24 cellular contexts compared by ENCODE assay signal in genomic region chr2:200411831-200412230, GRCh38.
A peak's percentile ranks its signal among the peaks of the same experiment; 100 is the strongest.
DNase-seq lines count a peak whose midpoint lies in the region; ATAC-seq, FAIRE-seq and TF ChIP-seq lines count a peak whose summit lies in the region.
"Had no signal": no experiment of that assay in that cellular context is flagged by ENCODE, and none has a peak within 500 bp of the region (broad histone marks: within the 10 kb centered on the region; RNA-seq: fewer than 3 reads in every experiment).

No MANE protein-coding gene starts in this region.

- H3K4me3 Mint-ChIP-seq in HFFc6, result no peak overlapping the region
- H3K4me3 Mint-ChIP-seq: activated B cell treated with CpG ODN at 0.5 μM for 24 hours; activated CD4-positive, alpha-beta memory T cell treated with anti-CD3 and anti-CD28 coated beads for 36 hours; CD4-positive, CD25-positive, alpha-beta regulatory T cell; immature natural killer cell; natural killer cell had no signal

- CTCF ChIA-PET in A549 (lab: Yijun Ruan, JAX), result interaction anchor here (0.7 kb wide), 1 partner anchor 59 kb away, joined by 3 read pairs; no protein-coding TSS in a partner anchor

- H3K4me1 Mint-ChIP-seq in HFFc6 (ENCODE audit: low read depth), result peaks cover 54% of the 10 kb centered on the region
- H3K4me1 Mint-ChIP-seq: activated B cell treated with CpG ODN at 0.5 μM for 24 hours had no signal

- peaks cover 33% of the 10 kb centered on the region for H3K36me3 Mint-ChIP-seq in HFFc6 (ENCODE audit: low read depth)
- H3K36me3 Mint-ChIP-seq: activated CD4-positive, alpha-beta memory T cell treated with anti-CD3 and anti-CD28 coated beads for 36 hours; CD4-positive, CD25-positive, alpha-beta regulatory T cell; immature natural killer cell; natural killer cell had no signal

- no peaks in the 10 kb centered on the region for H3K9me3 Mint-ChIP-seq in HFFc6
- H3K9me3 Mint-ChIP-seq: activated B cell treated with CpG ODN at 0.5 μM for 24 hours; activated CD4-positive, alpha-beta memory T cell treated with anti-CD3 and anti-CD28 coated beads for 36 hours; CD4-positive, CD25-positive, alpha-beta regulatory T cell; immature natural killer cell; natural killer cell had no signal

- no peak overlapping the region for H3K4me3 ChIP-seq in A549
- no peak overlapping the region for H3K4me3 ChIP-seq in GM23248
- no peak overlapping the region for H3K4me3 ChIP-seq in left lung
- no peak overlapping the region for H3K4me3 ChIP-seq in testis
- H3K4me3 ChIP-seq: heart right ventricle, PC-9, SJSA1, spleen, vagina had no signal

- H3K9me2 ChIP-seq in GM23248 (ENCODE audit: insufficient read depth), result no peaks in the 10 kb centered on the region

- H3K27ac Mint-ChIP-seq in HFFc6, result no peak overlapping the region
- H3K27ac Mint-ChIP-seq: activated B cell treated with CpG ODN at 0.5 μM for 24 hours; activated CD4-positive, alpha-beta memory T cell treated with anti-CD3 and anti-CD28 coated beads for 36 hours; CD4-positive, CD25-positive, alpha-beta regulatory T cell; immature natural killer cell; natural killer cell had no signal

- peaks cover 10% of the 10 kb centered on the region; the same call in 1 of the 2 replicates for H3K36me3 ChIP-seq in GM23248 (ENCODE audit: low read depth)
- H3K36me3 ChIP-seq in left lung, result no peaks in the 10 kb centered on the region
- H3K36me3 ChIP-seq in testis (ENCODE audit: low read depth, missing control alignments), result no peaks in the 10 kb centered on the region

- TF ChIP-seq CTCF in A549 (IDR thresholded peaks at IDR 0.05) (no peak), left lung (IDR thresholded peaks at IDR 0.05) (no peak), testis (IDR thresholded peaks at IDR 0.05) (no peak), HFFc6 (IDR thresholded peaks at IDR 0.05) (no peak)

- H3K27ac ChIP-seq in A549, result peak overlapping the region in 1 of 2 experiments; percentile 55; a peak in 3 of 6 replicates
- no peak overlapping the region for H3K27ac ChIP-seq in GM23248
- H3K27ac ChIP-seq in left lung, result no peak overlapping the region
- no peak overlapping the region for H3K27ac ChIP-seq in testis
- H3K27ac ChIP-seq: heart right ventricle, PC-9, SJSA1, spleen, vagina had no signal

- H2AFZ ChIP-seq in GM23248, result no peak overlapping the region
- H2AFZ ChIP-seq: PC-9 had no signal

- POLR2A ChIA-PET in A549 (lab: Yijun Ruan, JAX), result no interaction called here

- TF ChIP-seq RAD21 in A549 (conservative IDR thresholded peaks at IDR 0.05 in 1 of 2, IDR thresholded peaks at IDR 0.05 in 1 of 2), result no peak

- H4K20me1 ChIP-seq in GM23248 (ENCODE audit: insufficient read depth), result no peaks in the 10 kb centered on the region

- peaks cover 35% of the 10 kb centered on the region for H3F3A ChIP-seq in GM23248 (ENCODE audit: insufficient read depth)

- peak in 1 of 2 experiments; percentile 26 for DNase-seq in A549 (ENCODE audit: low read depth in 1 of 2, low spot score in 1 of 2)
- DNase-seq in GM23248, result peak; percentile 39
- peak; percentile 78 for DNase-seq in amniotic epithelial cell (ENCODE audit: low read depth)
- no peak for DNase-seq in left lung
- no peak for DNase-seq in testis
- DNase-seq in HFFc6, result no peak
- no peak for DNase-seq in activated gamma-delta T cell treated with Interleukin-2 at 50 U/mL for 16 hours
- DNase-seq: activated B cell treated with CpG ODN at 0.5 μM for 24 hours; activated CD4-positive, alpha-beta memory T cell treated with anti-CD3 and anti-CD28 coated beads for 36 hours; activated naive CD4-positive, alpha-beta T cell; anterior cingulate cortex; CD4-positive, CD25-positive, alpha-beta regulatory T cell; heart right ventricle; immature natural killer cell; Kasumi-1; natural killer cell; NCI-H1436 treated with DMSO at 0.1 percent for 48 hours; spleen; stimulated activated CD4-positive, alpha-beta T cell treated with anti-CD3 and anti-CD28 coated beads, Interleukin-4, amount 100 ng/mL, for 4 hours; T-helper 2 cell had no signal

- H3K79me2 ChIP-seq in GM23248 (ENCODE audit: insufficient read depth), result peaks cover 56% of the 10 kb centered on the region

- in situ Hi-C loops in GM23248 (cut with MboI), result no loop called here

- no peaks in the 10 kb centered on the region for H3K9me3 ChIP-seq in A549
- no peaks in the 10 kb centered on the region for H3K9me3 ChIP-seq in GM23248 (ENCODE audit: low read depth)
- H3K9me3 ChIP-seq in left lung, result no peaks in the 10 kb centered on the region
- no peaks in the 10 kb centered on the region for H3K9me3 ChIP-seq in testis
- H3K9me3 ChIP-seq: heart right ventricle, SJSA1, spleen, vagina had no signal

- peaks cover 54% of the 10 kb centered on the region for H3K4me1 ChIP-seq in A549
- peaks cover 40% of the 10 kb centered on the region for H3K4me1 ChIP-seq in GM23248 (ENCODE audit: insufficient read depth)
- H3K4me1 ChIP-seq in left lung, result peaks cover 5 to 22% of the 10 kb centered on the region in 2 donors
- H3K4me1 ChIP-seq in testis, result no peaks in the 10 kb centered on the region

- no peak overlapping the region for H3K9ac ChIP-seq in GM23248

- FAIRE-seq in A549 (lab: Jason Lieb, UNC), result no peak

- H3K27me3 ChIP-seq in GM23248 (replicated peaks; ENCODE audit: insufficient read depth) (no peaks in the 10 kb centered on the region), left lung (no peaks in the 10 kb centered on the region), testis (no peaks in the 10 kb centered on the region)
- H3K27me3 ChIP-seq: heart right ventricle, SJSA1, spleen, vagina had no signal

- ATAC-seq in A549 (no peak), left lung (peak; percentile 89), GM21619 (IDR thresholded peaks at IDR 0.05; ENCODE audit: unreplicated experiment) (no peak)
- ATAC-seq: natural killer cell had no signal

- H3K4me2 ChIP-seq in A549 (peak overlapping the region; percentile 15; the same call in 1 of the 3 replicates), GM23248 (ENCODE audit: unreplicated experiment) (peak overlapping the region; percentile 9)
- H3K4me2 ChIP-seq: PC-9 had no signal

- intact Hi-C loops in left lung (cut with DNase I), result no loop called here
- intact Hi-C loops in testis (cut with DNase I; ENCODE audit: low total_unique reads), result no loop called here

- TF ChIP-seq POLR2A in A549 (IDR thresholded peaks at IDR 0.05; ENCODE audit: low read length), result no peak
- TF ChIP-seq POLR2A in testis (IDR thresholded peaks at IDR 0.05), result no peak

- TF ChIP-seq EP300 in A549 (IDR thresholded peaks at IDR 0.05), result no peak

- no peaks in the 10 kb centered on the region for H3K27me3 Mint-ChIP-seq in HFFc6 (ENCODE audit: insufficient read depth)
- H3K27me3 Mint-ChIP-seq: activated CD4-positive, alpha-beta memory T cell treated with anti-CD3 and anti-CD28 coated beads for 36 hours; CD4-positive, CD25-positive, alpha-beta regulatory T cell had no signal

TF ChIP-seq in A549, 52 proteins besides CTCF, POLR2A, EP300 and RAD21 (continues in another document):
- TF ChIP-seq E2F6 (IDR thresholded peaks at IDR 0.05; ENCODE audit: borderline replicate concordance, low read depth) (no peak), CBX8 (IDR thresholded peaks at IDR 0.05) (no peak), ZFP36 (IDR thresholded peaks at IDR 0.05; ENCODE audit: borderline replicate concordance, partially characterized antibody) (no peak), HOXB13 (CRISPR knock-in tag; IDR thresholded peaks at IDR 0.05; ENCODE audit: low read depth) (no peak), USF2 (IDR thresholded peaks at IDR 0.05) (no peak), CBX2 (IDR thresholded peaks at IDR 0.05; ENCODE audit: borderline replicate concordance, low read depth) (no peak), CHD2 (IDR thresholded peaks at IDR 0.05; ENCODE audit: low read length, partially characterized antibody) (no peak), TFCP2L1 (CRISPR knock-in tag; IDR thresholded peaks at IDR 0.05) (no peak), HMGXB4 (CRISPR knock-in tag; IDR thresholded peaks at IDR 0.05; ENCODE audit: borderline replicate concordance) (no peak), ATOH8 (CRISPR knock-in tag; IDR thresholded peaks at IDR 0.05; ENCODE audit: low read depth) (no peak)

Comparison
In these comparisons a context has a peak if more than half of its experiments do, and no peak if none do; other contexts are left out.
1. DNase-seq: peak in GM23248 (single experiment) and amniotic epithelial cell (single experiment); none in left lung (0 of 2), testis (single experiment), HFFc6 (single experiment) and activated gamma-delta T cell treated with Interleukin-2 at 50 U/mL for 16 hours (single experiment).